ENCODE assay signal across 8 cellular contexts in genomic region chr17:76384222-76384986, GRCh38. TPM values are rescaled to one million over a fixed set of nuclear protein-coding genes. Genes with fewer than 3 reads are reported as not detected.
DNase-seq lines count a peak whose midpoint lies in the region; ATAC-seq and TF ChIP-seq lines count a peak whose summit lies in the region.

Gene SPHK1, plus strand, starts transcription at chr17:76384609. Its CDS starts 1,036 bp downstream, at chr17:76385645.

- no peaks in the 10 kb centered on the region for H3K27me3 Mint-ChIP-seq in natural killer cell (ENCODE audit: low read depth in 2 of 2)

- H3K36me3 Mint-ChIP-seq in natural killer cell, result no peaks in the 10 kb centered on the region

- ATAC-seq in HG02970 (IDR thresholded peaks at IDR 0.05; ENCODE audit: low FRiP score, unreplicated experiment) (peak; percentile 54), natural killer cell (peak; percentile 62 to 79 (median 73))

- H3K27ac Mint-ChIP-seq in natural killer cell, result peak within 1 kb of the TSS; percentile 85 to 89

- intact Hi-C loops in natural killer cell (cut with micrococcal nuclease), result no loop called here

- peak within 1 kb of the TSS; percentile 96 for H3K4me3 Mint-ChIP-seq in natural killer cell

- H3K4me1 Mint-ChIP-seq in natural killer cell, result peaks cover 5 to 17% of the 10 kb centered on the region in 2 donors

- peak within 1 kb of the TSS; percentile 94 for H3K9ac ChIP-seq in NT2/D1 (ENCODE audit: insufficient read length, low read depth)
- H3K9ac ChIP-seq in stomach smooth muscle (ENCODE audit: low read length in 2 of 2), result peak within 1 kb of the TSS in 1 of 2 donors; percentile 59

- H3K4me1 ChIP-seq in NT2/D1 (ENCODE audit: insufficient read depth, insufficient read length) (peaks cover 32% of the 10 kb centered on the region), stomach smooth muscle (ENCODE audit: control insufficient read depth, insufficient read depth, low read length) (peaks cover 43% of the 10 kb centered on the region)

- H3K27ac ChIP-seq in stomach smooth muscle (ENCODE audit: low read length), result no peak within 1 kb of the TSS

- H3K9me3 ChIP-seq in NT2/D1 (ENCODE audit: insufficient read depth, low read length), result peaks cover 5% of the 10 kb centered on the region; the same call in 1 of the 2 replicates
- no peaks in the 10 kb centered on the region for H3K9me3 ChIP-seq in stomach smooth muscle (ENCODE audit: control insufficient read depth in 2 of 2, low read length in 2 of 2)

- TF ChIP-seq CTCF in natural killer cell (IDR thresholded peaks at IDR 0.05), result no peak

- peaks cover 14% of the 10 kb centered on the region for H3K27me3 ChIP-seq in NT2/D1 (ENCODE audit: insufficient read depth, insufficient read length)
- peaks cover 7 to 28% of the 10 kb centered on the region in 2 donors for H3K27me3 ChIP-seq in stomach smooth muscle (ENCODE audit: control insufficient read depth in 1 of 2, insufficient read depth in 2 of 2, low read length in 2 of 2)

- DNase-seq in NCI-H2227 (lab: John Stamatoyannopoulos, UW; ENCODE audit: unreplicated experiment) (peak; percentile 69), NCI-H2227 treated with DMSO at 0.1 percent for 48 hours (lab: John Stamatoyannopoulos, UW) (no peak), NT2/D1 (ENCODE audit: low read depth, low spot score) (no peak), fibroblast of gingiva (ENCODE audit: low read depth) (peak; percentile 81), natural killer cell (peak; percentile 68)
- peak; percentile 83 to 87 for DNase-seq in activated T-cell treated with anti-CD3 and anti-CD28 coated beads, Interleukin-2, amount 50 U/mL, for 48 hours

- H3K4me3 ChIP-seq in NT2/D1 (ENCODE audit: insufficient read length, low read depth), result peak within 1 kb of the TSS; percentile 69
- H3K4me3 ChIP-seq in stomach smooth muscle (ENCODE audit: low read length in 2 of 2), result peak within 1 kb of the TSS; percentile 66 to 73

- H3K36me3 ChIP-seq in NT2/D1 (ENCODE audit: insufficient read depth, insufficient read length, low read length) (peaks cover 33% of the 10 kb centered on the region), stomach smooth muscle (ENCODE audit: control insufficient read depth in 2 of 2, insufficient read depth in 2 of 2, low read length in 2 of 2) (no peaks in the 10 kb centered on the region)

- H3K9me3 Mint-ChIP-seq in natural killer cell, result no peaks in the 10 kb centered on the region

RNA-seq across cellular contexts. Expression of gene SPHK1, which starts in this region (rescaled TPM):
- 1 to 10 TPM; 7.6 to 9.2 (median 8.3) TPM for total RNA-seq in natural killer cell

Comparison
In these comparisons a context has a peak if more than half of its experiments do, and no peak if none do; other contexts are left out.
1. DNase-seq: peak in NCI-H2227 (single experiment), activated T-cell treated with anti-CD3 and anti-CD28 coated beads, Interleukin-2, amount 50 U/mL, for 48 hours (2 of 2), fibroblast of gingiva (single experiment) and natural killer cell (single experiment); none in NCI-H2227 treated with DMSO at 0.1 percent for 48 hours (single experiment) and NT2/D1 (single experiment).